Comparison of ENCODE assay signal across 10 cellular contexts in the genomic region with DNA sequence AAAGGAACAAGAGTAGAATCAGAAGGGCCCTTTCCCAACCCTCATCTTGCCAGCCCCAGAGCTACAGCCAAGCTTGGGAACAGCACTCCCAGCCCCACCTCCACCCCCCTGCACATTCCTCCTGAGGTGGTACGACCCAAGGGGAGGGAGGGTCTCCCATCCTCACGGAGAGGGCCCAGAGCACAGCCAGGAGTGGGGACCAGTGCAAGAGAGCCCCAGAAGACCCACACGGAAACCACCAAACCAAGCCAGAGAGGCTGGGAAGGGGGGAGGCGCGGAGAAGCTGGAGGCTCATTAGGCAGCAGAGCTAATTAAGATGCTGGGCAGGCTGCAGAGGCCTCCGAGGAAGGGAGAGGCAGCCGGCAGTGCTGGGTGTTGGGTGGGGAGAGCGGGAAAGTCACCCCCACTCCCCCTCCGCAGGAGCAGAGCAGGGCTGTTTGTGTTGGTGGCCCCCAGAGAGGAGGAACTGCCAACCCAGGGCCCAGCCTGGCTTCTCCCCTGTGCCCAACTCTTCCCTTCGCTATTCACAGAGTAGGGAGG. TPM values are rescaled to one million over a fixed set of nuclear protein-coding genes. Genes with fewer than 3 reads are reported as not detected.
A peak's percentile ranks its signal among the peaks of the same experiment; 100 is the strongest.
DNase-seq lines count a peak whose midpoint lies in the region; ATAC-seq and TF ChIP-seq lines count a peak whose summit lies in the region.
"Had no signal": no experiment of that assay in that cellular context is flagged by ENCODE, and none has a peak within 500 bp of the region (broad histone marks: within the 10 kb centered on the region; RNA-seq: fewer than 3 reads in every experiment).

No MANE protein-coding gene starts in this region.

- H3K27ac Mint-ChIP-seq in Calu3 (ENCODE audit: unreplicated experiment), result no peak overlapping the region

- H3K79me2 ChIP-seq in Karpas-422 (ENCODE audit: low read length), result peaks cover 42% of the 10 kb centered on the region

- H3K36me3 ChIP-seq in Karpas-422 (ENCODE audit: insufficient read depth, low read length) (peaks cover 15% of the 10 kb centered on the region), esophagus muscularis mucosa (peaks cover 0 to 42% (median 33%) of the 10 kb centered on the region in 4 donors)

- H3K27ac ChIP-seq in Karpas-422 (ENCODE audit: low read length) (peak overlapping the region; percentile 64; the same call in 1 of the 2 replicates), esophagus muscularis mucosa (replicated peaks in 1 of 4) (peak overlapping the region; percentile 41 to 93 (median 52))

- no peaks in the 10 kb centered on the region for H3K9me3 ChIP-seq in Karpas-422 (ENCODE audit: low read length)
- no peaks in the 10 kb centered on the region for H3K9me3 ChIP-seq in esophagus muscularis mucosa

- peaks cover 20% of the 10 kb centered on the region for H3K4me1 Mint-ChIP-seq in Calu3 (ENCODE audit: low read depth, unreplicated experiment)

- no peak for TF ChIP-seq CTCF in esophagus muscularis mucosa (IDR thresholded peaks at IDR 0.05)
- no peak for TF ChIP-seq CTCF in Calu3 (IDR thresholded peaks at IDR 0.05; ENCODE audit: unreplicated experiment)

- no peaks in the 10 kb centered on the region for H3K27me3 ChIP-seq in Karpas-422 (ENCODE audit: low read length)
- H3K27me3 ChIP-seq in esophagus muscularis mucosa, result no peaks in the 10 kb centered on the region

- intact Hi-C loops in esophagus muscularis mucosa (cut with DNase I), result no loop called here
- intact Hi-C loops in Calu3 (cut with micrococcal nuclease; ENCODE audit: unreplicated experiment), result no loop called here

- H3K4me3 Mint-ChIP-seq in Calu3 (ENCODE audit: low read depth, unreplicated experiment), result no peak overlapping the region

- no peak for TF ChIP-seq POLR2A in esophagus muscularis mucosa (IDR thresholded peaks at IDR 0.05; ENCODE audit: low read depth)

- no peaks in the 10 kb centered on the region for H3K9me2 ChIP-seq in Karpas-422 (replicated peaks; ENCODE audit: insufficient read depth, low read length)

- H4K20me1 ChIP-seq in Karpas-422 (ENCODE audit: insufficient read depth, low read depth, low read length), result peaks cover 8% of the 10 kb centered on the region; the same call in 1 of the 2 replicates

- CTCF ChIA-PET in Calu3 (lab: Charles Lee), result interaction anchor here (0.7 to 4.0 kb wide), 9 partner anchors 8 to 53 kb away, joined by 3 to 26 read pairs (median 5); no protein-coding TSS in a partner anchor

- no TSS peak for BruUV-seq in Calu3 (replicated peaks; lab: Mats Ljungman, UMichigan)

- H3K36me3 Mint-ChIP-seq in Calu3 (ENCODE audit: insufficient read depth, unreplicated experiment), result peaks cover 46% of the 10 kb centered on the region

- TF ChIP-seq EP300 in esophagus muscularis mucosa (IDR thresholded peaks at IDR 0.05), result no peak

- peak overlapping the region; percentile 97 for H3K4me2 ChIP-seq in Karpas-422 (ENCODE audit: low read depth, low read length, poor library complexity, severe bottlenecking)

- H3K4me1 ChIP-seq in Karpas-422 (ENCODE audit: low read length), result peaks cover 52% of the 10 kb centered on the region
- peaks cover 34 to 63% (median 55%) of the 10 kb centered on the region in 4 donors for H3K4me1 ChIP-seq in esophagus muscularis mucosa

- WGBS in esophagus muscularis mucosa, result 57% methylated on average over 7 of the region's 10 CpGs

- no peaks in the 10 kb centered on the region for H3K27me3 Mint-ChIP-seq in Calu3 (ENCODE audit: unreplicated experiment)

- in situ Hi-C loops in ACHN (cut with HindIII; ENCODE audit: low pct_ligation_motif_present, low pct_unique_long_range_greater_than_20kb, low sequenced_read_pairs), result no loop called here

- ATAC-seq in GM19455 (IDR thresholded peaks at IDR 0.05; ENCODE audit: unreplicated experiment), result no peak

- no peak overlapping the region for H3K4me3 ChIP-seq in Karpas-422 (ENCODE audit: low read length)
- H3K4me3 ChIP-seq in esophagus muscularis mucosa, result no peak overlapping the region

- no peaks in the 10 kb centered on the region for H3K9me3 Mint-ChIP-seq in Calu3 (ENCODE audit: low read depth, unreplicated experiment)
- H3K9me3 Mint-ChIP-seq: T-helper 2 cell treated with Interferon-gamma antibody and Interleukin-4, amounts not matched to agents 5 μg/mL and 100 μg/mL, for 36 hours had no signal

- DNase-seq in C1 segment of cervical spinal cord (lab: John Stamatoyannopoulos, UW) (peak in 11 of 14 donors; percentile 39 to 75 (median 55)), Karpas-422 (no peak), esophagus muscularis mucosa (ENCODE audit: extremely low spot score) (no peak), nucleus accumbens (lab: John Stamatoyannopoulos, UW) (peak in 42 of 56 donors; percentile 17 to 75 (median 52)), ACHN (no peak), SHP77 treated with DMSO at 0.1 percent for 48 hours (lab: John Stamatoyannopoulos, UW) (no peak), Calu3 (no peak)

- H2AFZ ChIP-seq in Karpas-422 (ENCODE audit: low read length), result no peak overlapping the region

- peak overlapping the region; percentile 90 for H3K9ac ChIP-seq in Karpas-422 (ENCODE audit: low read length)

RNA-seq across cellular contexts. Expression of a gene that starts 2.4 kb away (rescaled TPM):
- 9.1 and 13.6 TPM in 2 replicates for total RNA-seq in Karpas-422 (2014; rRNA removed; shearing (Covaris generic); ENCODE audit: low replicate concordance)
- total RNA-seq in esophagus muscularis mucosa, result 1 to 10 TPM; 3.1 to 8.0 (median 5.4) TPM
- total RNA-seq in Calu3 (2022), result 44.1 and 52.1 TPM in 2 replicates

RNA-seq across cellular contexts. Expression of a gene that starts 5.0 kb away (rescaled TPM):
- 2,922 and 4,663 TPM in 2 replicates for total RNA-seq in Karpas-422 (2014; rRNA removed; shearing (Covaris generic); ENCODE audit: low replicate concordance)
- total RNA-seq in esophagus muscularis mucosa (1,000 to 10,000 TPM; 1,760 to 2,905 (median 2,361) TPM), Calu3 (2022) (6,584 and 6,763 TPM in 2 replicates)

RNA-seq across cellular contexts. Expression of a gene that starts 29.1 kb away (rescaled TPM):
- not detected in 2 replicates for total RNA-seq in Karpas-422 (2014; rRNA removed; shearing (Covaris generic); ENCODE audit: low replicate concordance)
- total RNA-seq in esophagus muscularis mucosa (1 to 10 TPM in 1 of 4 donors, not detected in 3; 1.7 TPM), Calu3 (2022) (not detected in 2 replicates)
- total RNA-seq: posterior vena cava had no signal

RNA-seq across cellular contexts. Expression of a gene that starts 30.7 kb away (rescaled TPM):
- not detected in 2 replicates for total RNA-seq in Karpas-422 (2014; rRNA removed; shearing (Covaris generic); ENCODE audit: low replicate concordance)
- total RNA-seq in esophagus muscularis mucosa (under 1 TPM in 2 of 4 donors, not detected in 2; 0.17 to 0.29 TPM), Calu3 (2022) (not detected in 2 replicates)

RNA-seq across cellular contexts. Expression of a gene that starts 43.6 kb away (rescaled TPM):
- total RNA-seq in Karpas-422 (2014; rRNA removed; shearing (Covaris generic); ENCODE audit: low replicate concordance), result not detected in 2 replicates
- 10 to 100 TPM in 2 of 4 donors, 1 to 10 TPM in 2; 7.5 to 17.0 (median 11.0) TPM for total RNA-seq in esophagus muscularis mucosa
- 0.39 and 0.52 TPM in 2 replicates for total RNA-seq in Calu3 (2022)

Comparison
In these comparisons a context has a peak if more than half of its experiments do, and no peak if none do; other contexts are left out.
1. DNase-seq: peak in C1 segment of cervical spinal cord (11 of 14) and nucleus accumbens (42 of 56); none in Karpas-422 (single experiment), esophagus muscularis mucosa (single experiment), ACHN (single experiment), SHP77 treated with DMSO at 0.1 percent for 48 hours (single experiment) and Calu3 (single experiment).